In the genomic region with DNA sequence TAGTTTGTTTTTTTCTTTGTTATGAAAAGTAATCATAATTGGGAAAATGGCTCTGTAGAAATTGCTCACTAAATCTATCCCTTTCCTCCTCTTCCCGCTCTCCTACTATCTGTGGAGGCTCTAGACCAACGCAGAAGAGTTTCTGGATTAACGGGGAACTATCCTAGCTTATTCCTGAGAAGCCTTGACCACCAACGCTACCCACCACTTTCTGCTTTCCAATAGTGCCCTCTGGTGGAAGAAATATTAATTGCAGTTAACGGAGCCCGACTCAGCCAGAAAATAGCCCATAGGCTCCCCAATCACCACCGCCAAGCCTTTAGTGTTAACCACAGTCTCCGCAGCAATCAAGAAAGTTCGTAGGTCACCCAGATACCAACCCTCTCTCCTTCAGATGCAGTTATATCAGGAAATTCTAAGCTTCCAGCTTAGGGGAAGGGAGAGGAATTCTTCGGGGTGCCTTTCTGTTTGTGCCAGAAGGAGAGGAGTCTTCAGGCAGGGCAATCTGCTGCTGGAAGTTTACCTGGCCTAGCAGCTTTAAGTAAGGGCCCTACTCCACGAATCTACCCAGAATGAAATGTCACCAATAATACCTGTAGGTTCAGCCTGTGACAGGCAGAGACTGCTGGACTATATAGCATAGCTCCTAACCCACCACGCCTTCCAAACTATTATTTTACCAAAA, we compare ENCODE assay signal across 8 cellular contexts. TPM values are rescaled to one million over a fixed set of nuclear protein-coding genes. Genes with fewer than 3 reads are reported as not detected.
A peak's percentile ranks its signal among the peaks of the same experiment; 100 is the strongest.
DNase-seq lines count a peak whose midpoint lies in the region; ATAC-seq and TF ChIP-seq lines count a peak whose summit lies in the region.

No MANE protein-coding gene starts in this region.

- H3K27ac ChIP-seq in AG04450 (ENCODE audit: low read depth, low read length) (no peak overlapping the region), liver (ENCODE audit: low read depth in 1 of 2, low read length in 2 of 2) (no peak overlapping the region)

- DNase-seq in AG04450 (ENCODE audit: low read depth, low spot score) (no peak), NCI-H2171 (lab: John Stamatoyannopoulos, UW) (peak; percentile 21), WTC11 (ENCODE audit: low spot score) (peak; percentile 72), dermis microvascular lymphatic vessel endothelial cell (ENCODE audit: low read depth in 2 of 2) (peak; percentile 21 to 56), NCI-H128 (lab: John Stamatoyannopoulos, UW; ENCODE audit: unreplicated experiment) (no peak)
- peak; percentile 37 for DNase-seq in stimulated activated naive CD8-positive, alpha-beta T cell treated with anti-CD3 and anti-CD28 coated beads, Interleukin-15, Interleukin-2, amounts not matched to agents 100 U/mL and 50 U/mL, for 24 hours

- H3K27ac Mint-ChIP-seq in WTC11: no peak overlapping the region

- no peak overlapping the region for H3K4me3 Mint-ChIP-seq in WTC11

- POLR2A ChIA-PET in AG04450 (lab: Yijun Ruan, JAX): interaction anchor here (0.6 kb wide), 1 partner anchor 313 kb away, joined by 5 read pairs; no protein-coding TSS in a partner anchor
- POLR2A ChIA-PET in WTC11 (lab: Charles Lee): interaction anchor here (0.6 to 1.4 kb wide), 2 partner anchors 11 to 63 kb away, joined by 3 read pairs; no protein-coding TSS in a partner anchor

- CTCF ChIA-PET in AG04450 (lab: Charles Lee): interaction anchor here (0.6 to 6.7 kb wide), 83 partner anchors 12 to 729 kb away, joined by 3 to 178 read pairs (median 5); partner anchors contain the start of genes EFCAB5 and SSH2
- CTCF ChIA-PET in WTC11 (lab: Charles Lee): interaction anchor here (0.5 to 5.6 kb wide), 96 partner anchors 9 to 724 kb away, joined by 3 to 114 read pairs (median 5); partner anchors contain the start of genes BLMH, CORO6, NSRP1 and SLC6A4

- no peaks in the 10 kb centered on the region for H3K36me3 ChIP-seq in liver (ENCODE audit: control insufficient read depth in 4 of 4, insufficient read depth in 3 of 4, low read depth in 1 of 4, low read length in 3 of 4)

- H3K9ac ChIP-seq in liver (ENCODE audit: low read depth in 1 of 2, low read length in 2 of 2): no peak overlapping the region

- no peaks in the 10 kb centered on the region for H3K9me3 Mint-ChIP-seq in WTC11

- WGBS in liver: 19% methylated on average over 12 of the region's 12 CpGs

- 0 out of 2 replicates have a peak, but pooled peaks cover 3% of the 10 kb centered on the region for H3K4me1 Mint-ChIP-seq in WTC11

- H3K4me1 ChIP-seq in liver (ENCODE audit: control insufficient read depth in 4 of 4, insufficient read depth in 4 of 4, low read length in 3 of 4): peaks cover 0 to 6% (median 3%) of the 10 kb centered on the region in 4 donors

- no peak overlapping the region for H3K4me3 ChIP-seq in AG04450 (ENCODE audit: low read depth, low read length)
- no peak overlapping the region for H3K4me3 ChIP-seq in liver (ENCODE audit: low read depth in 1 of 3, low read length in 3 of 3)

- no peaks in the 10 kb centered on the region for H3K36me3 Mint-ChIP-seq in WTC11

- ATAC-seq in WTC11: peak; percentile 92
- ATAC-seq in stimulated activated naive CD8-positive, alpha-beta T cell treated with anti-CD3 and anti-CD28 coated beads, Interleukin-15, Interleukin-2, amounts not matched to agents 100 U/mL and 50 U/mL, for 24 hours: peak; percentile 61

- TF ChIP-seq RAD21 in liver (IDR thresholded peaks at IDR 0.05): peak; percentile 83 to 91

- no peaks in the 10 kb centered on the region; the same call in 1 of the 2 replicates for H3K27me3 Mint-ChIP-seq in WTC11 (ENCODE audit: low read depth)

- H3K27me3 ChIP-seq in AG04450 (ENCODE audit: control insufficient read depth, insufficient read depth, low read length): peaks cover 3% of the 10 kb centered on the region
- H3K27me3 ChIP-seq in liver (ENCODE audit: control insufficient read depth in 4 of 4, insufficient read depth in 4 of 4, low read length in 3 of 4): peaks cover 0 to 2% (median 0%) of the 10 kb centered on the region in 4 donors

- TF ChIP-seq CTCF in AG04450 (IDR thresholded peaks at IDR 0.05; ENCODE audit: low read depth, low read length) (peak; percentile 71), GM12874 (IDR thresholded peaks at IDR 0.05; ENCODE audit: insufficient read depth, low read depth, low read length) (peak; percentile 56), WTC11 (IDR thresholded peaks at IDR 0.05) (peak; percentile 94), liver (IDR thresholded peaks at IDR 0.05; ENCODE audit: low read depth, low read length, missing input control) (peak; percentile 84)

- no peaks in the 10 kb centered on the region for H3K9me3 ChIP-seq in AG04450 (ENCODE audit: control insufficient read depth, insufficient read depth, low read length)
- H3K9me3 ChIP-seq in liver (ENCODE audit: control insufficient read depth in 4 of 4, low read length in 3 of 4): no peaks in the 10 kb centered on the region

TF ChIP-seq in WTC11, 78 proteins besides CTCF, POLR2A, EP300 and RAD21 (continues in another document):
- TF ChIP-seq SOX15 (CRISPR knock-in tag; IDR thresholded peaks at IDR 0.05): no peak
- TF ChIP-seq FOXK1 (CRISPR knock-in tag; IDR thresholded peaks at IDR 0.05): no peak
- TF ChIP-seq ESRRA (CRISPR knock-in tag; IDR thresholded peaks at IDR 0.05; ENCODE audit: borderline replicate concordance): no peak
- TF ChIP-seq, protein P1, sequence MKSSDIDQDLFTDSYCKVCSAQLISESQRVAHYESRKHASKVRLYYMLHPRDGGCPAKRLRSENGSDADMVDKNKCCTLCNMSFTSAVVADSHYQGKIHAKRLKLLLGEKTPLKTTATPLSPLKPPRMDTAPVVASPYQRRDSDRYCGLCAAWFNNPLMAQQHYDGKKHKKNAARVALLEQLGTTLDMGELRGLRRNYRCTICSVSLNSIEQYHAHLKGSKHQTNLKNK (CRISPR knock-in tag; IDR thresholded peaks at IDR 0.05): no peak
- TF ChIP-seq ZNF138 (CRISPR knock-in tag; conservative IDR thresholded peaks at IDR 0.05): no peak
- TF ChIP-seq ETV6 (CRISPR knock-in tag; IDR thresholded peaks at IDR 0.05): no peak
- no peak for TF ChIP-seq ZNF512 (CRISPR knock-in tag; IDR thresholded peaks at IDR 0.05; ENCODE audit: borderline replicate concordance)

TF ChIP-seq in liver, 16 proteins besides CTCF, POLR2A, EP300 and RAD21 (continues in another document):
- TF ChIP-seq, protein P2, sequence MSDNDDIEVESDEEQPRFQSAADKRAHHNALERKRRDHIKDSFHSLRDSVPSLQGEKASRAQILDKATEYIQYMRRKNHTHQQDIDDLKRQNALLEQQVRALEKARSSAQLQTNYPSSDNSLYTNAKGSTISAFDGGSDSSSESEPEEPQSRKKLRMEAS (IDR thresholded peaks at IDR 0.05): no peak
- TF ChIP-seq HNF4A (conservative IDR thresholded peaks at IDR 0.05) (no peak), HNF4G (IDR thresholded peaks at IDR 0.05) (no peak), SP1 (IDR thresholded peaks at IDR 0.05) (no peak), RXRA (IDR thresholded peaks at IDR 0.05) (no peak), REST (IDR thresholded peaks at IDR 0.05) (no peak), EGR1 (IDR thresholded peaks at IDR 0.05; ENCODE audit: low read depth in 2 of 2) (no peak), ATF3 (IDR thresholded peaks at IDR 0.05) (no peak), YY1 (IDR thresholded peaks at IDR 0.05) (no peak), JUND (IDR thresholded peaks at IDR 0.05) (no peak), NR2F2 (IDR thresholded peaks at IDR 0.05) (no peak), FOXA1 (IDR thresholded peaks at IDR 0.05) (no peak), FOXA2 (IDR thresholded peaks at IDR 0.05) (no peak), GABPA (IDR thresholded peaks at IDR 0.05 in 1 of 2, conservative IDR thresholded peaks at IDR 0.05 in 1 of 2) (no peak), TAF1 (conservative IDR thresholded peaks at IDR 0.05) (no peak)

RNA-seq across cellular contexts. Expression of gene NSRP1, which starts 23.0 kb away (rescaled TPM):
- polyA plus RNA-seq in AG04450 (2011; rRNA removed): 14.8 and 18.6 TPM in 2 replicates
- 9.9 and 10.6 TPM in 2 replicates for polyA minus RNA-seq in AG04450 (2011; rRNA and poly(A)+ RNA removed)
- 22.8 to 24.6 TPM (median 23.8 TPM) in 3 replicates for total RNA-seq in WTC11 (2021)
- 8.1 and 11.6 TPM in 2 replicates for total RNA-seq in dermis microvascular lymphatic vessel endothelial cell
- total RNA-seq in liver: 10 to 100 TPM in 1 of 2 donors, 1 to 10 TPM in 1; 8.5 to 11.4 TPM
- 10 to 100 TPM in 1 of 2 donors, 1 to 10 TPM in 1; 7.0 to 25.7 TPM for polyA plus RNA-seq in liver

Comparison
In these comparisons a context has a peak if more than half of its experiments do, and no peak if none do; other contexts are left out.
1. DNase-seq: peak in NCI-H2171 (single experiment), WTC11 (single experiment), dermis microvascular lymphatic vessel endothelial cell (2 of 2) and stimulated activated naive CD8-positive, alpha-beta T cell treated with anti-CD3 and anti-CD28 coated beads, Interleukin-15, Interleukin-2, amounts not matched to agents 100 U/mL and 50 U/mL, for 24 hours (single experiment); none in AG04450 (single experiment) and NCI-H128 (single experiment).
2. Peak in every context shown above with its lines, with median percentiles within 50 percentile points of each other: CTCF ChIP-seq.